1 cellular context compared by ENCODE assay signal in the genomic region with DNA sequence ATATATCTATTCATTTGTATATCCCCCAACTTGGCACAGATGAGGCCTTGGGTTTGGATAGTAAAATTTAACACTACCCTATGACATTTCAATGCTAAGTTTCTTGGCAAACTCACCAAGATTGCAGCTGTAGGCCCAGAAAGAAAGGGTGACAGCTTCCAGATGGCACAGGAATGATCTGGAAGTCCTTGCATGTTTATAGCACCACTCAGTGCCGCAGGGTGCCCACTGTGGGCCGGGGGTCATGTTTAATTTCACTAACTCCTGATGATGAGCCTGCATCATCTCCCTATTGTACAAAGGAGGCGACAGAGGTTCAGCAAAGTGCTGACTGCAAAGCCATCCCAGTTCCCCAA.
TF ChIP-seq lines count a peak whose summit lies in the region.

No MANE protein-coding gene starts in this region.

TF ChIP-seq in GM23338, 12 proteins besides CTCF, POLR2A, EP300 and RAD21 (continued from another document):
- TF ChIP-seq, protein P1, sequence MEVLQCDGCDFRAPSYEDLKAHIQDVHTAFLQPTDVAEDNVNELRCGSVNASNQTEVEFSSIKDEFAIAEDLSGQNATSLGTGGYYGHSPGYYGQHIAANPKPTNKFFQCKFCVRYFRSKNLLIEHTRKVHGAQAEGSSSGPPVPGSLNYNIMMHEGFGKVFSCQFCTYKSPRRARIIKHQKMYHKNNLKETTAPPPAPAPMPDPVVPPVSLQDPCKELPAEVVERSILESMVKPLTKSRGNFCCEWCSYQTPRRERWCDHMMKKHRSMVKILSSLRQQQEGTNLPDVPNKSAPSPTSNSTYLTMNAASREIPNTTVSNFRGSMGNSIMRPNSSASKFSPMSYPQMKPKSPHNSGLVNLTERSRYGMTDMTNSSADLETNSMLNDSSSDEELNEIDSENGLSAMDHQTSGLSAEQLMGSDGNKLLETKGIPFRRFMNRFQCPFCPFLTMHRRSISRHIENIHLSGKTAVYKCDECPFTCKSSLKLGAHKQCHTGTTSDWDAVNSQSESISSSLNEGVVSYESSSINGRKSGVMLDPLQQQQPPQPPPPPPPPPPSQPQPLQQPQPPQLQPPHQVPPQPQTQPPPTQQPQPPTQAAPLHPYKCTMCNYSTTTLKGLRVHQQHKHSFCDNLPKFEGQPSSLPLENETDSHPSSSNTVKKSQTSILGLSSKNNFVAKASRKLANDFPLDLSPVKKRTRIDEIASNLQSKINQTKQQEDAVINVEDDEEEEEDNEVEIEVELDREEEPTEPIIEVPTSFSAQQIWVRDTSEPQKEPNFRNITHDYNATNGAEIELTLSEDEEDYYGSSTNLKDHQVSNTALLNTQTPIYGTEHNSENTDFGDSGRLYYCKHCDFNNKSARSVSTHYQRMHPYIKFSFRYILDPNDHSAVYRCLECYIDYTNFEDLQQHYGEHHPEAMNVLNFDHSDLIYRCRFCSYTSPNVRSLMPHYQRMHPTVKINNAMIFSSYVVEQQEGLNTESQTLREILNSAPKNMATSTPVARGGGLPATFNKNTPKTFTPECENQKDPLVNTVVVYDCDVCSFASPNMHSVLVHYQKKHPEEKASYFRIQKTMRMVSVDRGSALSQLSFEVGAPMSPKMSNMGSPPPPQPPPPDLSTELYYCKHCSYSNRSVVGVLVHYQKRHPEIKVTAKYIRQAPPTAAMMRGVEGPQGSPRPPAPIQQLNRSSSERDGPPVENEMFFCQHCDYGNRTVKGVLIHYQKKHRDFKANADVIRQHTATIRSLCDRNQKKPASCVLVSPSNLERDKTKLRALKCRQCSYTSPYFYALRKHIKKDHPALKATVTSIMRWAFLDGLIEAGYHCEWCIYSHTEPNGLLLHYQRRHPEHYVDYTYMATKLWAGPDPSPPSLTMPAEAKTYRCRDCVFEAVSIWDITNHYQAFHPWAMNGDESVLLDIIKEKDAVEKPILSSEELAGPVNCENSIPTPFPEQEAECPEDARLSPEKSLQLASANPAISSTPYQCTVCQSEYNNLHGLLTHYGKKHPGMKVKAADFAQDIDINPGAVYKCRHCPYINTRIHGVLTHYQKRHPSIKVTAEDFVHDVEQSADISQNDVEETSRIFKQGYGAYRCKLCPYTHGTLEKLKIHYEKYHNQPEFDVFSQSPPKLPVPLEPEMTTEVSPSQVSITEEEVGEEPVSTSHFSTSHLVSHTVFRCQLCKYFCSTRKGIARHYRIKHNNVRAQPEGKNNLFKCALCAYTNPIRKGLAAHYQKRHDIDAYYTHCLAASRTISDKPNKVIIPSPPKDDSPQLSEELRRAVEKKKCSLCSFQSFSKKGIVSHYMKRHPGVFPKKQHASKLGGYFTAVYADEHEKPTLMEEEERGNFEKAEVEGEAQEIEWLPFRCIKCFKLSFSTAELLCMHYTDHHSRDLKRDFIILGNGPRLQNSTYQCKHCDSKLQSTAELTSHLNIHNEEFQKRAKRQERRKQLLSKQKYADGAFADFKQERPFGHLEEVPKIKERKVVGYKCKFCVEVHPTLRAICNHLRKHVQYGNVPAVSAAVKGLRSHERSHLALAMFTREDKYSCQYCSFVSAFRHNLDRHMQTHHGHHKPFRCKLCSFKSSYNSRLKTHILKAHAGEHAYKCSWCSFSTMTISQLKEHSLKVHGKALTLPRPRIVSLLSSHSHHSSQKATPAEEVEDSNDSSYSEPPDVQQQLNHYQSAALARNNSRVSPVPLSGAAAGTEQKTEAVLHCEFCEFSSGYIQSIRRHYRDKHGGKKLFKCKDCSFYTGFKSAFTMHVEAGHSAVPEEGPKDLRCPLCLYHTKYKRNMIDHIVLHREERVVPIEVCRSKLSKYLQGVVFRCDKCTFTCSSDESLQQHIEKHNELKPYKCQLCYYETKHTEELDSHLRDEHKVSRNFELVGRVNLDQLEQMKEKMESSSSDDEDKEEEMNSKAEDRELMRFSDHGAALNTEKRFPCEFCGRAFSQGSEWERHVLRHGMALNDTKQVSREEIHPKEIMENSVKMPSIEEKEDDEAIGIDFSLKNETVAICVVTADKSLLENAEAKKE (CRISPR knock-in tag; IDR thresholded peaks at IDR 0.05) = no peak
- no peak for TF ChIP-seq STAT1 (IDR thresholded peaks at IDR 0.05; ENCODE audit: unreplicated experiment)
- no peak for TF ChIP-seq NANOG (IDR thresholded peaks at IDR 0.05; ENCODE audit: borderline replicate concordance)
- TF ChIP-seq EZH2phosphoT487 (IDR thresholded peaks at IDR 0.05; ENCODE audit: unreplicated experiment) = no peak
- TF ChIP-seq JUNB (IDR thresholded peaks at IDR 0.05; ENCODE audit: unreplicated experiment) = no peak
- TF ChIP-seq EZH2 (IDR thresholded peaks at IDR 0.05; ENCODE audit: low read depth, unreplicated experiment) = no peak
